ENCODE assay signal across 1 cellular context in genomic region chr20:25032478-25033183, GRCh38.
TF ChIP-seq lines count a peak whose summit lies in the region.

No MANE protein-coding gene starts in this region.

TF ChIP-seq in HepG2, 621 proteins besides CTCF, POLR2A, EP300 and RAD21 (continues in another document):
- peak; percentile 66; the same call in 1 of the 2 replicates for TF ChIP-seq NCOR1 (IDR thresholded peaks at IDR 0.05; ENCODE audit: borderline replicate concordance, low read length)
- TF ChIP-seq HNF1B (CRISPR knock-in tag; IDR thresholded peaks at IDR 0.05): no peak; the same call in 1 of the 2 replicates
- peak; percentile 36; the same call in 1 of the 2 replicates for TF ChIP-seq ZNF746 (CRISPR knock-in tag; IDR thresholded peaks at IDR 0.05)
- peak; percentile 94 for TF ChIP-seq ZBTB7A (CRISPR knock-in tag; IDR thresholded peaks at IDR 0.05)
- TF ChIP-seq ZNF724P (CRISPR knock-in tag; IDR thresholded peaks at IDR 0.05; ENCODE audit: borderline replicate concordance): no peak
- peak; percentile 70; the same call in 1 of the 2 replicates for TF ChIP-seq NFKB2 (CRISPR knock-in tag; IDR thresholded peaks at IDR 0.05; ENCODE audit: borderline replicate concordance)
- no peak; the same call in 1 of the 2 replicates for TF ChIP-seq KLF13 (CRISPR knock-in tag; IDR thresholded peaks at IDR 0.05)
- TF ChIP-seq ZNF253 (CRISPR knock-in tag; IDR thresholded peaks at IDR 0.05; ENCODE audit: borderline replicate concordance): no peak
- peak; percentile 63; the same call in 1 of the 2 replicates for TF ChIP-seq ZNF564 (CRISPR knock-in tag; IDR thresholded peaks at IDR 0.05)
- TF ChIP-seq CAMTA2 (CRISPR knock-in tag; IDR thresholded peaks at IDR 0.05; ENCODE audit: borderline replicate concordance): peak; percentile 27; the same call in 1 of the 2 replicates
- TF ChIP-seq ZNF317 (CRISPR knock-in tag; IDR thresholded peaks at IDR 0.05): peak; percentile 36; the same call in 1 of the 2 replicates
- 0 out of 2 replicates have a peak, but pooled peaks have one; percentile 23 for TF ChIP-seq DRAP1 (CRISPR knock-in tag; IDR thresholded peaks at IDR 0.05)
- peak; percentile 56 for TF ChIP-seq PTBP1 (IDR thresholded peaks at IDR 0.05; ENCODE audit: low read depth, low read length, poor library complexity, severe bottlenecking)
- TF ChIP-seq KAT7 (CRISPR knock-in tag; IDR thresholded peaks at IDR 0.05; ENCODE audit: borderline replicate concordance): peak; percentile 53; the same call in 1 of the 2 replicates
- TF ChIP-seq ZNF703 (CRISPR knock-in tag; IDR thresholded peaks at IDR 0.05; ENCODE audit: borderline replicate concordance): peak; percentile 59; the same call in 1 of the 2 replicates
- TF ChIP-seq NR2F6 (IDR thresholded peaks at IDR 0.05): peak; percentile 75
- peak; percentile 49; the same call in 1 of the 2 replicates for TF ChIP-seq NR2F6 (CRISPR knock-in tag; IDR thresholded peaks at IDR 0.05)
- no peak for TF ChIP-seq FOXO4 (CRISPR knock-in tag; conservative IDR thresholded peaks at IDR 0.05)
- peak; percentile 44; the same call in 1 of the 2 replicates for TF ChIP-seq HNF4G (IDR thresholded peaks at IDR 0.05; ENCODE audit: borderline replicate concordance, low read depth, low read length)
- no peak for TF ChIP-seq HNF4G (CRISPR knock-in tag; IDR thresholded peaks at IDR 0.05; ENCODE audit: borderline replicate concordance, low read depth)
- 0 out of 2 replicates have a peak, but pooled peaks have one; percentile 42 for TF ChIP-seq ZNF605 (CRISPR knock-in tag; IDR thresholded peaks at IDR 0.05)
- TF ChIP-seq XRCC5 (optimal IDR thresholded peaks at IDR 0.05; ENCODE audit: low read length): peak; percentile 92
- no peak for TF ChIP-seq FOXA1 (IDR thresholded peaks at IDR 0.05)
- TF ChIP-seq FOXA1 (CRISPR knock-in tag; IDR thresholded peaks at IDR 0.05): peak; percentile 67
- TF ChIP-seq ZBTB7B (CRISPR knock-in tag; IDR thresholded peaks at IDR 0.05): peak; percentile 98
- TF ChIP-seq HMGXB4 (CRISPR knock-in tag; IDR thresholded peaks at IDR 0.05; ENCODE audit: borderline replicate concordance in 1 of 2, low read depth in 1 of 2): 0 out of 4 replicates have a peak, but pooled peaks of 1 of the 2 experiments have one; percentile 23
- peak; percentile 63; the same call in 1 of the 2 replicates for TF ChIP-seq ZNF710 (CRISPR knock-in tag; IDR thresholded peaks at IDR 0.05; ENCODE audit: borderline replicate concordance)
- TF ChIP-seq RBM22 (optimal IDR thresholded peaks at IDR 0.05; ENCODE audit: low read length): peak; percentile 23
- TF ChIP-seq ZNF234 (CRISPR knock-in tag; conservative IDR thresholded peaks at IDR 0.05): no peak
- peak; percentile 59 for TF ChIP-seq BCL6 (CRISPR knock-in tag; IDR thresholded peaks at IDR 0.05)
- TF ChIP-seq SRSF1 (optimal IDR thresholded peaks at IDR 0.05; ENCODE audit: low read depth, low read length): peak; percentile 85
- TF ChIP-seq MIXL1 (CRISPR knock-in tag; IDR thresholded peaks at IDR 0.05): 0 out of 2 replicates have a peak, but pooled peaks have one; percentile 16
- no peak for TF ChIP-seq ZXDC (CRISPR knock-in tag; IDR thresholded peaks at IDR 0.05)
- TF ChIP-seq ZFY (CRISPR knock-in tag; IDR thresholded peaks at IDR 0.05): peak; percentile 71
- TF ChIP-seq TCF7L2 (IDR thresholded peaks at IDR 0.05; ENCODE audit: low read depth, low read length): peak; percentile 44; the same call in 1 of the 2 replicates
- TF ChIP-seq ZNF616 (CRISPR knock-in tag; IDR thresholded peaks at IDR 0.05; ENCODE audit: low read depth): no peak
- TF ChIP-seq MED8 (CRISPR knock-in tag; IDR thresholded peaks at IDR 0.05; ENCODE audit: insufficient replicate concordance): peak; percentile 56
- peak; percentile 66; the same call in 1 of the 2 replicates for TF ChIP-seq ZNF264 (CRISPR knock-in tag; IDR thresholded peaks at IDR 0.05)
- peak; percentile 50; the same call in 1 of the 2 replicates for TF ChIP-seq MYPOP (CRISPR knock-in tag; IDR thresholded peaks at IDR 0.05)
- peak; percentile 58; the same call in 1 of the 2 replicates for TF ChIP-seq ZBTB37 (CRISPR knock-in tag; IDR thresholded peaks at IDR 0.05)
- peak; percentile 38 for TF ChIP-seq HNRNPLL (IDR thresholded peaks at IDR 0.05; ENCODE audit: low read depth, low read length, poor library complexity, severe bottlenecking)
- TF ChIP-seq DPF2 (CRISPR knock-in tag; IDR thresholded peaks at IDR 0.05; ENCODE audit: borderline replicate concordance, low read depth): 0 out of 2 replicates have a peak, but pooled peaks have one; percentile 20
- peak; percentile 41; the same call in 1 of the 2 replicates for TF ChIP-seq ZBTB14 (CRISPR knock-in tag; IDR thresholded peaks at IDR 0.05)
- no peak for TF ChIP-seq ZNF75D (CRISPR knock-in tag; IDR thresholded peaks at IDR 0.05; ENCODE audit: borderline replicate concordance)
- no peak for TF ChIP-seq MTA3 (CRISPR knock-in tag; IDR thresholded peaks at IDR 0.05)
- TF ChIP-seq ZNF614 (CRISPR knock-in tag; IDR thresholded peaks at IDR 0.05; ENCODE audit: borderline replicate concordance): peak; percentile 70; the same call in 1 of the 2 replicates
- peak; percentile 73; the same call in 1 of the 2 replicates for TF ChIP-seq ZNF773 (CRISPR knock-in tag; IDR thresholded peaks at IDR 0.05; ENCODE audit: borderline replicate concordance)
- no peak for TF ChIP-seq SRY (CRISPR knock-in tag; IDR thresholded peaks at IDR 0.05)
- TF ChIP-seq ZNF629 (CRISPR knock-in tag; conservative IDR thresholded peaks at IDR 0.05): 0 out of 2 replicates have a peak, but pooled peaks have one; percentile 35
